Comparison of ENCODE assay signal across 16 cellular contexts in the genomic region with DNA sequence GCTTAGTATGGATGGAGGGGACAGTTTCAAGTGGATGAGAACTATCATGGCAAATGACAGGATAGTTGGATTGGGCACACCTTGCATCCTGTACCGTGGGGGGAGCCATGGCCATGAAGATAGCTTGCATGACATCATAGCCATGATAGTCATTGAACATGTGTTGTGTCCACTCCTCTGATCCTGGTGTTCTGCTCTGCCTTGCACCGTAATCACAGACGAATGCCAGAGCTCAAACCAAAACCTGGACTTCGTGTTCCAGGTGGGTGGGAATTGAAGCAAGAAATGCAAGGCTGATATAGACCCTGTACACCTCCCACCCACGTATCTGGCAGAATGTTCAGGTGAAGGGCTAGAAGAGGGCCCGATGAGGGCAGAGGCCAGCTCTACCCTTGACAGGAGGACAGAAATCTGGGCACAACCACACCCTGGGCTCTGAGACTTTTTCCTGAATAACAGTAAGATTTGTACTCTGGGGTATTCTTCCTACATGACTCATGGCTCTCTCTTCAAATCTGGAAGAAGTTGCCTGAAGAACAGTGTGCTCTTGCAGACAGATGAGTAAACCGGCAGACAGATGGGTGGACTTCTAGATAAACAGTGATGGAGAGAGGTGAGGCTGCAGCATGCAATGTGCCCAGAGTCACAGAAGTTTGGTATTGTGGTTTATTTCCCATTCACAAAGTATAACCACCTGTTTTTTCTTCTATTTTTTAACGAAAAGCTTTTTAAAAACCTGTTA. TPM values are rescaled to one million over a fixed set of nuclear protein-coding genes. Genes with fewer than 3 reads are reported as not detected.
A peak's percentile ranks its signal among the peaks of the same experiment; 100 is the strongest.
DNase-seq lines count a peak whose midpoint lies in the region; FAIRE-seq and TF ChIP-seq lines count a peak whose summit lies in the region.
"Had no signal": no experiment of that assay in that cellular context is flagged by ENCODE, and none has a peak within 500 bp of the region (broad histone marks: within the 10 kb centered on the region; RNA-seq: fewer than 3 reads in every experiment).

No MANE protein-coding gene starts in this region.

- H3K4me2 ChIP-seq in skeletal muscle satellite cell (ENCODE audit: low read length) = peak overlapping the region; percentile 64

- H3K4me1 ChIP-seq in SJSA1 (replicated peaks) (peaks cover 37% of the 10 kb centered on the region), skeletal muscle satellite cell (ENCODE audit: control insufficient read depth, insufficient read depth, low read length) (peaks cover 52% of the 10 kb centered on the region)
- H3K4me1 ChIP-seq: gastroesophageal sphincter, SJCRH30 had no signal

- no peaks in the 10 kb centered on the region for H3K36me3 ChIP-seq in SJSA1
- no peaks in the 10 kb centered on the region for H3K36me3 ChIP-seq in skeletal muscle satellite cell (ENCODE audit: insufficient read depth, low read length)
- H3K36me3 ChIP-seq: gastroesophageal sphincter, SJCRH30 had no signal

- H3K27me3 ChIP-seq in SJSA1 (replicated peaks) (no peaks in the 10 kb centered on the region; the same call in 1 of the 2 replicates), skeletal muscle satellite cell (ENCODE audit: control insufficient read depth, insufficient read depth, low read length) (no peaks in the 10 kb centered on the region)
- H3K27me3 ChIP-seq: SJCRH30 had no signal

- H3K27ac ChIP-seq in SJSA1 = peak overlapping the region; percentile 76
- H3K27ac ChIP-seq: gastroesophageal sphincter, SJCRH30 had no signal

- no peak overlapping the region for H3K4me3 ChIP-seq in SJSA1
- no peak overlapping the region for H3K4me3 ChIP-seq in fibroblast of pulmonary artery (replicated peaks; ENCODE audit: low read depth, low read length)
- H3K4me3 ChIP-seq in skeletal muscle satellite cell (ENCODE audit: low read length) = peak overlapping the region; percentile 3
- H3K4me3 ChIP-seq: gastroesophageal sphincter, SJCRH30 had no signal

- TF ChIP-seq CTCF in fibroblast of pulmonary artery (IDR thresholded peaks at IDR 0.05; ENCODE audit: low read length, missing control alignments) = no peak
- TF ChIP-seq CTCF in D721Med (IDR thresholded peaks at IDR 0.05; ENCODE audit: insufficient read depth, missing control alignments) = no peak

- DNase-seq in GM03348 (ENCODE audit: low spot score) = peak; percentile 83
- DNase-seq in SJSA1 (ENCODE audit: low read depth in 1 of 2, low spot score in 2 of 2) = peak; percentile 56 to 57
- peak; percentile 49 for DNase-seq in fibroblast of pulmonary artery (ENCODE audit: low read depth)
- no peak for DNase-seq in SW480 (ENCODE audit: low spot score)
- DNase-seq in D721Med (ENCODE audit: insufficient read length, low spot score) = no peak
- no peak for DNase-seq in stimulated activated CD8-positive, alpha-beta memory T cell treated with anti-CD3 and anti-CD28 coated beads, Interleukin-4, amount 100 ng/mL, for 48 hours
- DNase-seq: CD4-positive, alpha-beta memory T cell; dermis blood vessel endothelial cell; left cardiac atrium; naive B cell; NCI-H2081; SJCRH30; stimulated activated CD4-positive, alpha-beta T cell treated with anti-CD3 and anti-CD28 coated beads, Interleukin-4, amount 100 ng/mL, for 24 hours had no signal

- no peak for FAIRE-seq in D721Med (lab: Jason Lieb, UNC)
- FAIRE-seq: H1 had no signal

- peak overlapping the region; percentile 51 for H3K9ac ChIP-seq in skeletal muscle satellite cell (ENCODE audit: low read depth, low read length)

- H3K9me3 ChIP-seq in SJSA1 (replicated peaks) = no peaks in the 10 kb centered on the region
- H3K9me3 ChIP-seq in skeletal muscle satellite cell (replicated peaks; ENCODE audit: low read length) = no peaks in the 10 kb centered on the region
- H3K9me3 ChIP-seq: gastroesophageal sphincter, SJCRH30 had no signal

RNA-seq across cellular contexts. Expression of a gene that starts 45.0 kb away (rescaled TPM):
- total RNA-seq in SJSA1 (2014; rRNA removed; shearing (Covaris generic)) = 0.24 and 0.44 TPM in 2 replicates
- 0.25 and 0.87 TPM in 2 replicates for total RNA-seq in skeletal muscle satellite cell (2012; rRNA removed)
- total RNA-seq: CD4-positive, alpha-beta memory T cell; left cardiac atrium; SJCRH30 had no signal

Comparison
In these comparisons a context has a peak if more than half of its experiments do, and no peak if none do; other contexts are left out.
1. DNase-seq: peak in GM03348 (single experiment), SJSA1 (2 of 2) and fibroblast of pulmonary artery (single experiment); none in SW480 (single experiment), D721Med (single experiment) and stimulated activated CD8-positive, alpha-beta memory T cell treated with anti-CD3 and anti-CD28 coated beads, Interleukin-4, amount 100 ng/mL, for 48 hours (single experiment).